ENCODE assay signal across 15 cellular contexts in genomic region chr5:148995791-148996190, GRCh38.
"Had no signal": no experiment of that assay in that cellular context is flagged by ENCODE, and none has a peak within 500 bp of the region (broad histone marks: within the 10 kb centered on the region; RNA-seq: fewer than 3 reads in every experiment).

No MANE protein-coding gene starts in this region.

- H3K4me3 Mint-ChIP-seq: nephron; T-helper 2 cell treated with Interferon-gamma antibody and Interleukin-4, amounts not matched to agents 5 μg/mL and 100 μg/mL, for 36 hours had no signal

- H3K4me1 ChIP-seq: colonic mucosa, right lobe of liver had no signal

- ATAC-seq: foreskin keratinocyte, right lobe of liver had no signal

- H3K27ac Mint-ChIP-seq: activated T-helper 2 cell treated with anti-CD3 and anti-CD28 coated beads, Interferon-gamma antibody, Interleukin-2, Interleukin-4, amounts not matched to agents 10 μg/mL and 5 μg/mL and 100 μg/mL, durations not matched to agents 14 hours and 24 hours and 36 hours; T-helper 2 cell treated with Interferon-gamma antibody and Interleukin-4, amounts not matched to agents 5 μg/mL and 100 μg/mL, for 36 hours had no signal

- DNase-seq: activated CD4-positive, alpha-beta T cell treated with anti-CD3 and anti-CD28 coated beads for 1 hour; activated CD4-positive, alpha-beta T cell treated with anti-CD3 and anti-CD28 coated beads, Interleukin-2, amount 50 U/mL, for 4 hours; activated naive CD4-positive, alpha-beta T cell treated with anti-CD3 and anti-CD28 coated beads, Interleukin-2, amount 50 U/mL, for 16 hours; activated T-cell treated with anti-CD3 and anti-CD28 coated beads, Interleukin-2, amount 50 U/mL, for 1 hour; amniotic stem cell; colonic mucosa; esophagus squamous epithelium; foreskin keratinocyte; mesendoderm; right lobe of liver; stimulated activated CD4-positive, alpha-beta T cell treated with anti-CD3 and anti-CD28 coated beads, Interleukin-1b, Interleukin-23, amount 100 ng/mL, for 48 hours; stomach had no signal

- H3K9me3 Mint-ChIP-seq: activated T-helper 2 cell treated with anti-CD3 and anti-CD28 coated beads, Interferon-gamma antibody, Interleukin-2, Interleukin-4, amounts not matched to agents 10 μg/mL and 5 μg/mL and 100 μg/mL, durations not matched to agents 14 hours and 24 hours and 36 hours; nephron; T-helper 2 cell treated with Interferon-gamma antibody and Interleukin-4, amounts not matched to agents 5 μg/mL and 100 μg/mL, for 36 hours had no signal

- H3K9me3 ChIP-seq: colonic mucosa, esophagus squamous epithelium, right lobe of liver, stomach had no signal

- H3K27me3 ChIP-seq: colonic mucosa, esophagus squamous epithelium, foreskin keratinocyte, right lobe of liver, stomach had no signal

- H3K27ac ChIP-seq: colonic mucosa, foreskin keratinocyte, right lobe of liver, stomach had no signal

- H3K36me3 ChIP-seq: colonic mucosa, esophagus squamous epithelium, right lobe of liver, stomach had no signal

- H3K4me3 ChIP-seq: colonic mucosa, esophagus squamous epithelium, right lobe of liver, stomach had no signal
